In the genomic region with DNA sequence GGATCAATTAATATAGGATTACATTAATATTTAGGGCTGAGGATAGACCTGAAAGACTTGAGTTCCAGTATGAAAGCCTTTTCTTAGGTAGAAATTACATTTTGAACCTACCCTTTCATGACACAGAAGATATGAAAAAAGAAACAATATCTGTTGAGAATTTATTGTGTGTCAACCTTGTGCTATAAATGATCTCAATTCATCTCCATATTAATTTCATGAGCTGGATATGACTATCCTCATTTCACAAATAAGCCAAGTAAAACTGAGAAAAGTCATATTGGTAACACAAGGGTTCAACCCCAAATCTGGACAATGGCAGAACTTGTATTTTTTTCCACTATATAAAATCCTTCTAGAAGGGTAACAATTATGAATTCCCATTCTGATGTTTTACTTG, we compare ENCODE assay signal across 29 cellular contexts.
"Had no signal": no experiment of that assay in that cellular context is flagged by ENCODE, and none has a peak within 500 bp of the region (broad histone marks: within the 10 kb centered on the region; RNA-seq: fewer than 3 reads in every experiment).

No MANE protein-coding gene starts in this region.

- H3K36me3 ChIP-seq: uterus had no signal

- H3K27me3 Mint-ChIP-seq: naive thymus-derived CD8-positive, alpha-beta T cell; natural killer cell treated with Interleukin-12 subunit alpha and Interleukin-12 subunit beta and Interleukin-15 and Interleukin-18, amount 100 ng/mL, for 72 hours; progenitor cell of endocrine pancreas; stimulated activated memory B cell treated with anti-CD40 and anti-IgM and Interleukin-4, amounts not matched to agents 10 μg/mL and 1 μg/mL and 100 μg/mL, for 72 hours; stimulated activated naive CD8-positive, alpha-beta T cell treated with anti-CD3 and anti-CD28 coated beads, Interleukin-15, amount 100 ng/mL, for 72 hours; type B pancreatic cell had no signal

- H3K4me3 ChIP-seq: pancreas, psoas muscle, right lobe of liver, sigmoid colon, suprapubic skin, testis, tibial artery, transverse colon, upper lobe of right lung, uterus had no signal

- H3K9me3 ChIP-seq: neutrophil, pancreas, psoas muscle, right lobe of liver, sigmoid colon, suprapubic skin, testis, transverse colon, upper lobe of right lung, uterus had no signal

- H3K27me3 ChIP-seq: neutrophil, pancreas, right lobe of liver, sigmoid colon, suprapubic skin, testis, tibial artery, transverse colon, upper lobe of right lung, uterus had no signal

- H3K27ac Mint-ChIP-seq: natural killer cell treated with Interleukin-12 subunit alpha and Interleukin-12 subunit beta and Interleukin-15 and Interleukin-18, amount 100 ng/mL, for 72 hours; nephron progenitor cell; progenitor cell of endocrine pancreas; stimulated activated memory B cell treated with anti-CD40 and anti-IgM and Interleukin-4, amounts not matched to agents 10 μg/mL and 1 μg/mL and 100 μg/mL, for 72 hours; stimulated activated naive CD8-positive, alpha-beta T cell treated with anti-CD3 and anti-CD28 coated beads, Interleukin-15, amount 100 ng/mL, for 72 hours; type B pancreatic cell had no signal

- ATAC-seq: naive thymus-derived CD8-positive, alpha-beta T cell; pancreas; psoas muscle; right cardiac atrium; right lobe of liver; stimulated activated memory B cell treated with anti-CD40 and anti-IgM and Interleukin-4, amounts not matched to agents 10 μg/mL and 1 μg/mL and 100 μg/mL, for 72 hours; stimulated activated naive CD8-positive, alpha-beta T cell treated with anti-CD3 and anti-CD28 coated beads, Interleukin-15, amount 100 ng/mL, for 72 hours; stimulated activated naive CD8-positive, alpha-beta T cell treated with anti-CD3 and anti-CD28 coated beads, Interleukin-15, Interleukin-2, amounts not matched to agents 100 U/mL and 50 U/mL, for 24 hours; upper lobe of right lung had no signal

- FAIRE-seq: pancreas, small intestine had no signal

- H3K4me1 ChIP-seq: pancreas, psoas muscle, right lobe of liver, suprapubic skin, testis, tibial artery, transverse colon, upper lobe of right lung, uterus had no signal

- DNase-seq: naive thymus-derived CD8-positive, alpha-beta T cell; nephron progenitor cell; nucleus accumbens; pancreas; psoas muscle; right cardiac atrium; right lobe of liver; sigmoid colon; small intestine; stimulated activated CD4-positive, alpha-beta T cell treated with anti-CD3 and anti-CD28 coated beads, Interleukin-15, amount 100 ng/mL, for 24 hours; stimulated activated CD4-positive, alpha-beta T cell treated with anti-CD3 and anti-CD28 coated beads, Interleukin-2, amount 100 ng/mL, for 24 hours; stimulated activated CD4-positive, alpha-beta T cell treated with anti-CD3 and anti-CD28 coated beads, Interleukin-2, amount 100 ng/mL, for 48 hours; stimulated activated CD4-positive, alpha-beta T cell treated with anti-CD3 and anti-CD28 coated beads, Interleukin-4, amount 100 ng/mL, for 24 hours; stimulated activated naive CD4-positive, alpha-beta T cell; stimulated activated naive CD8-positive, alpha-beta T cell treated with anti-CD3 and anti-CD28 coated beads, Interleukin-15, amount 100 ng/mL, for 72 hours; stimulated activated naive CD8-positive, alpha-beta T cell treated with anti-CD3 and anti-CD28 coated beads, Interleukin-15, Interleukin-2, amounts not matched to agents 100 U/mL and 50 U/mL, for 24 hours; substantia nigra; testis; tibial artery; transverse colon; upper lobe of right lung; uterus had no signal

- H3K4me1 Mint-ChIP-seq: nephron progenitor cell; neural crest cell; stimulated activated memory B cell treated with anti-CD40 and anti-IgM and Interleukin-4, amounts not matched to agents 10 μg/mL and 1 μg/mL and 100 μg/mL, for 72 hours; stimulated activated naive CD8-positive, alpha-beta T cell treated with anti-CD3 and anti-CD28 coated beads, Interleukin-15, amount 100 ng/mL, for 72 hours had no signal

- H3K27ac ChIP-seq: neutrophil, pancreas, psoas muscle, right lobe of liver, sigmoid colon, suprapubic skin, testis, tibial artery, transverse colon, upper lobe of right lung, uterus had no signal

- H3K4me3 Mint-ChIP-seq: naive thymus-derived CD8-positive, alpha-beta T cell; natural killer cell treated with Interleukin-12 subunit alpha and Interleukin-12 subunit beta and Interleukin-15 and Interleukin-18, amount 100 ng/mL, for 72 hours; nephron progenitor cell; neural crest cell; stimulated activated memory B cell treated with anti-CD40 and anti-IgM and Interleukin-4, amounts not matched to agents 10 μg/mL and 1 μg/mL and 100 μg/mL, for 72 hours; stimulated activated naive CD8-positive, alpha-beta T cell treated with anti-CD3 and anti-CD28 coated beads, Interleukin-15, amount 100 ng/mL, for 72 hours; type B pancreatic cell had no signal
